10 cellular contexts compared by ENCODE assay signal in the genomic region with DNA sequence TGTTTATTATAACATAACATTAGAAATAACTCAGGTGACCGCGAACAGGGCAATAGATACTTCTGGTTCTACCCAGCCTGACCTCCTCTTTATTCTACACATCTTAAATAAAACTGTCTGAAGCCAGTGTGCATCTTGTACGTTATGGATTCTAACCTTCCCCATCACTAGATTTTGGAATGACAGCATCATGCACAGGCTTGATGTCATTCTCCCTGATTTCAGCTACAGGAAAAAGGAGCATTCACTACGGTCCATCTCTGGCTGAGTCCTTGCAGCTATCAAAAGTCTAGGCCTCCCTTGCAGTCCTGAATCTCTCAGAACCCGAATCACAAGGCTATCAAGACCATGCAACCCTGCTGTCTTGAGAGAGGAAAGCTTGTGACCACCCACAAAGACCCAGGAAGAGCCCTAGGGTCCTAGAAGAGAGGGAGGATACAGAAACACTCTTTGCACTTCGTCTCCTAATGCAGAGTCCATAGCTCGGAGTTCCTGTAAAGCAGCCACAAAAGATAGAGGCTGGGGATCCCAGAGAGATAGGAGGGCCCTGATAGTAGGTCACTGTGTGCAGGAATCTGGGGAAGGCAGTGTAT. TPM values are rescaled to one million over a fixed set of nuclear protein-coding genes. Genes with fewer than 3 reads are reported as not detected.
DNase-seq lines count a peak whose midpoint lies in the region; ATAC-seq and TF ChIP-seq lines count a peak whose summit lies in the region.
"Had no signal": no experiment of that assay in that cellular context is flagged by ENCODE, and none has a peak within 500 bp of the region (broad histone marks: within the 10 kb centered on the region; RNA-seq: fewer than 3 reads in every experiment).

No MANE protein-coding gene starts in this region.

- no peak for ATAC-seq in central memory CD8-positive, alpha-beta T cell (replicated peaks; ENCODE audit: extremely low read depth, poor library complexity, severe bottlenecking)
- no peak for ATAC-seq in HG02885 (IDR thresholded peaks at IDR 0.05; ENCODE audit: poor library complexity, unreplicated experiment)

- peak overlapping the region; percentile 90 for H3K4me3 Mint-ChIP-seq in central memory CD8-positive, alpha-beta T cell

- no peak for DNase-seq in central memory CD8-positive, alpha-beta T cell (ENCODE audit: low spot score in 2 of 2)
- no peak for DNase-seq in HUDEP-2 (lab: John Stamatoyannopoulos, UW; ENCODE audit: unreplicated experiment in 76 of 76)
- DNase-seq in NCI-H2196 treated with DMSO at 0.1 percent for 48 hours (lab: John Stamatoyannopoulos, UW; ENCODE audit: unreplicated experiment), result no peak
- DNase-seq: islet precursor cell, posterior cingulate gyrus had no signal

- peak overlapping the region in 2 of 3 donors; percentile 34 to 51 for H3K9ac ChIP-seq in skeletal muscle tissue (ENCODE audit: low read depth in 1 of 3, low read length in 3 of 3)

- no peaks in the 10 kb centered on the region for H3K27me3 Mint-ChIP-seq in central memory CD8-positive, alpha-beta T cell

- no peaks in the 10 kb centered on the region for H3K9me2 ChIP-seq in DOHH2 (replicated peaks; ENCODE audit: control insufficient read depth, low read length)

- H3K36me3 Mint-ChIP-seq in central memory CD8-positive, alpha-beta T cell (ENCODE audit: insufficient read depth), result peaks cover 28% of the 10 kb centered on the region

- H3K79me2 ChIP-seq in DOHH2 (ENCODE audit: control insufficient read depth, low read length), result peaks cover 42% of the 10 kb centered on the region

- TF ChIP-seq POLR2A in GM19099 (IDR thresholded peaks at IDR 0.05; ENCODE audit: extremely low read depth, insufficient read length, low read depth), result peak; percentile 25

- H3K36me3 ChIP-seq in DOHH2 (ENCODE audit: control insufficient read depth, low read length) (peaks cover 31% of the 10 kb centered on the region), skeletal muscle tissue (ENCODE audit: control insufficient read depth in 3 of 3, insufficient read depth in 3 of 3, low read length in 3 of 3) (peaks cover 0 to 5% (median 4%) of the 10 kb centered on the region in 3 donors)
- H3K36me3 ChIP-seq: uterus had no signal

- no peaks in the 10 kb centered on the region for H3F3A ChIP-seq in DOHH2 (ENCODE audit: control insufficient read depth, insufficient read depth)

- TF ChIP-seq CTCF in DOHH2 (IDR thresholded peaks at IDR 0.05; ENCODE audit: low read depth, low read length, poor library complexity, severe bottlenecking), result no peak

- H3K27me3 ChIP-seq in DOHH2 (ENCODE audit: control insufficient read depth, low read length), result no peaks in the 10 kb centered on the region
- H3K27me3 ChIP-seq in skeletal muscle tissue (ENCODE audit: control insufficient read depth in 3 of 3, insufficient read depth in 3 of 3, low read length in 3 of 3), result peaks cover under 1 to 5% (median 5%) of the 10 kb centered on the region in 3 donors
- H3K27me3 ChIP-seq: uterus had no signal

- H3K4me1 Mint-ChIP-seq in central memory CD8-positive, alpha-beta T cell, result peaks cover 74% of the 10 kb centered on the region

- peaks cover 62% of the 10 kb centered on the region for H3K4me1 ChIP-seq in DOHH2 (ENCODE audit: control insufficient read depth, low read length)
- peaks cover 0 to 7% (median under 1%) of the 10 kb centered on the region in 3 donors for H3K4me1 ChIP-seq in skeletal muscle tissue (ENCODE audit: control insufficient read depth in 3 of 3, insufficient read depth in 3 of 3, low read length in 3 of 3)
- H3K4me1 ChIP-seq: uterus had no signal

- H3K9me3 ChIP-seq in DOHH2 (ENCODE audit: control insufficient read depth, insufficient read depth, low read length) (no peaks in the 10 kb centered on the region), skeletal muscle tissue (ENCODE audit: control insufficient read depth in 3 of 3, low read length in 3 of 3) (no peaks in the 10 kb centered on the region)
- H3K9me3 ChIP-seq: uterus had no signal

- peak overlapping the region; percentile 83 for H3K27ac Mint-ChIP-seq in central memory CD8-positive, alpha-beta T cell (ENCODE audit: low read depth)

- peak overlapping the region; percentile 58 for H3K27ac ChIP-seq in DOHH2 (ENCODE audit: low read depth, low read length)
- H3K27ac ChIP-seq in skeletal muscle tissue (ENCODE audit: low read depth, low read length), result no peak overlapping the region

- H3K4me3 ChIP-seq in DOHH2 (ENCODE audit: low read length) (peak overlapping the region; percentile 76), skeletal muscle tissue (ENCODE audit: low read length in 3 of 3) (peak overlapping the region in 2 of 3 donors; percentile 53 to 62)

- peak overlapping the region; percentile 84 for H3K4me2 ChIP-seq in DOHH2 (ENCODE audit: low read length)

- H3K9me3 Mint-ChIP-seq in central memory CD8-positive, alpha-beta T cell, result no peaks in the 10 kb centered on the region

- H4K20me1 ChIP-seq in DOHH2 (ENCODE audit: control insufficient read depth, insufficient read depth, low read depth, low read length), result no peaks in the 10 kb centered on the region

RNA-seq across cellular contexts. Expression of a gene that starts 0.8 kb away (rescaled TPM):
- total RNA-seq in skeletal muscle tissue, result 14.6 TPM

RNA-seq across cellular contexts. Expression of a gene that starts 3.2 kb away (rescaled TPM):
- 9.9 TPM for total RNA-seq in skeletal muscle tissue
